Comparison of ENCODE assay signal across 14 cellular contexts in genomic region chrX:25524150-25524549, GRCh38.
DNase-seq lines count a peak whose midpoint lies in the region; ATAC-seq, FAIRE-seq and TF ChIP-seq lines count a peak whose summit lies in the region.
"Had no signal": no experiment of that assay in that cellular context is flagged by ENCODE, and none has a peak within 500 bp of the region (broad histone marks: within the 10 kb centered on the region; RNA-seq: fewer than 3 reads in every experiment).

No MANE protein-coding gene starts in this region.

- no peak for ATAC-seq in stimulated activated naive CD8-positive, alpha-beta T cell treated with anti-CD3 and anti-CD28 coated beads, Interleukin-15, amount 100 ng/mL, for 72 hours
- ATAC-seq: heart left ventricle had no signal

- H3K27ac ChIP-seq in small intestine (ENCODE audit: low read depth in 1 of 2, low read length in 1 of 2): no peak overlapping the region
- H3K27ac ChIP-seq: 22Rv1, heart left ventricle, lower lobe of right lung, skin epidermis, thoracic aorta had no signal

- no peak for FAIRE-seq in small intestine (lab: Jason Lieb, UNC)

- no peaks in the 10 kb centered on the region for H3K36me3 ChIP-seq in small intestine (ENCODE audit: control insufficient read depth in 2 of 2, insufficient read depth in 2 of 2, low read length in 2 of 2)
- no peaks in the 10 kb centered on the region for H3K36me3 ChIP-seq in MG63
- H3K36me3 ChIP-seq: heart left ventricle, lower lobe of right lung, thoracic aorta had no signal

- no peak overlapping the region for H3K4me3 ChIP-seq in fibroblast of the aortic adventitia (ENCODE audit: low read depth, low read length)
- no peak overlapping the region for H3K4me3 ChIP-seq in small intestine (ENCODE audit: low read depth in 1 of 2, low read length in 2 of 2)
- no peak overlapping the region for H3K4me3 ChIP-seq in MG63
- H3K4me3 ChIP-seq: heart left ventricle, lower lobe of right lung, skin epidermis, thoracic aorta had no signal

- no peak overlapping the region for H3K4me3 Mint-ChIP-seq in stimulated activated naive CD8-positive, alpha-beta T cell treated with anti-CD3 and anti-CD28 coated beads, Interleukin-15, amount 100 ng/mL, for 72 hours

- H3K9me3 ChIP-seq in small intestine (ENCODE audit: control insufficient read depth, low read depth): no peaks in the 10 kb centered on the region
- H3K9me3 ChIP-seq in MG63: no peaks in the 10 kb centered on the region
- H3K9me3 ChIP-seq: heart left ventricle, lower lobe of right lung, thoracic aorta had no signal

- 15 to 45% (median 45%) methylated on average over 2 of the region's 2 CpGs for WGBS in small intestine, 3 donors

- H3K4me1 ChIP-seq in small intestine (ENCODE audit: control insufficient read depth in 2 of 2, insufficient read depth in 1 of 2, low read depth in 1 of 2, low read length in 1 of 2): no peaks in the 10 kb centered on the region
- H3K4me1 ChIP-seq: heart left ventricle, lower lobe of right lung had no signal

- H3K4me1 Mint-ChIP-seq in stimulated activated naive CD8-positive, alpha-beta T cell treated with anti-CD3 and anti-CD28 coated beads, Interleukin-15, amount 100 ng/mL, for 72 hours: no peaks in the 10 kb centered on the region

- no peak for TF ChIP-seq CTCF in fibroblast of the aortic adventitia (IDR thresholded peaks at IDR 0.05; ENCODE audit: insufficient read depth, low read length)

- H3K9me3 Mint-ChIP-seq in stimulated activated naive CD8-positive, alpha-beta T cell treated with anti-CD3 and anti-CD28 coated beads, Interleukin-15, amount 100 ng/mL, for 72 hours: no peaks in the 10 kb centered on the region

- H3K27ac Mint-ChIP-seq in stimulated activated naive CD8-positive, alpha-beta T cell treated with anti-CD3 and anti-CD28 coated beads, Interleukin-15, amount 100 ng/mL, for 72 hours: no peak overlapping the region

- in situ Hi-C loops in SK-MEL-5 (cut with HindIII; ENCODE audit: low pct_unique_long_range_greater_than_20kb, low sequenced_read_pairs): no loop called here

- no peaks in the 10 kb centered on the region for H3K27me3 ChIP-seq in small intestine (ENCODE audit: control insufficient read depth in 2 of 2, insufficient read depth in 2 of 2, low read length in 2 of 2)
- H3K27me3 ChIP-seq in MG63: no peaks in the 10 kb centered on the region
- H3K27me3 ChIP-seq: heart left ventricle had no signal

- H3K27me3 Mint-ChIP-seq in stimulated activated naive CD8-positive, alpha-beta T cell treated with anti-CD3 and anti-CD28 coated beads, Interleukin-15, amount 100 ng/mL, for 72 hours: no peaks in the 10 kb centered on the region

- DNase-seq in DMS153 (lab: John Stamatoyannopoulos, UW) (peak; percentile 0), DMS153 treated with DMSO at 0.1 percent for 48 hours (lab: John Stamatoyannopoulos, UW; ENCODE audit: unreplicated experiment) (no peak), SK-MEL-5 (ENCODE audit: low read depth, low spot score) (peak; percentile 27), fibroblast of the aortic adventitia (ENCODE audit: low read depth) (peak; percentile 62), small intestine (peak; percentile 51), MG63 (no peak)
- no peak for DNase-seq in activated CD4-positive, CD25-positive, alpha-beta regulatory T cell (lab: John Stamatoyannopoulos, UW)
- no peak for DNase-seq in stimulated activated naive CD8-positive, alpha-beta T cell treated with anti-CD3 and anti-CD28 coated beads, Interleukin-15, amount 100 ng/mL, for 72 hours
- DNase-seq: lower lobe of right lung, Right ventricle myocardium superior had no signal

Comparison
In these comparisons a context has a peak if more than half of its experiments do, and no peak if none do; other contexts are left out.
1. DNase-seq: peak in DMS153 (single experiment), SK-MEL-5 (single experiment), fibroblast of the aortic adventitia (single experiment) and small intestine (single experiment); none in DMS153 treated with DMSO at 0.1 percent for 48 hours (single experiment), activated CD4-positive, CD25-positive, alpha-beta regulatory T cell (0 of 4), MG63 (single experiment) and stimulated activated naive CD8-positive, alpha-beta T cell treated with anti-CD3 and anti-CD28 coated beads, Interleukin-15, amount 100 ng/mL, for 72 hours (0 of 2).